ENCODE assay signal across 1 cellular context in the genomic region with DNA sequence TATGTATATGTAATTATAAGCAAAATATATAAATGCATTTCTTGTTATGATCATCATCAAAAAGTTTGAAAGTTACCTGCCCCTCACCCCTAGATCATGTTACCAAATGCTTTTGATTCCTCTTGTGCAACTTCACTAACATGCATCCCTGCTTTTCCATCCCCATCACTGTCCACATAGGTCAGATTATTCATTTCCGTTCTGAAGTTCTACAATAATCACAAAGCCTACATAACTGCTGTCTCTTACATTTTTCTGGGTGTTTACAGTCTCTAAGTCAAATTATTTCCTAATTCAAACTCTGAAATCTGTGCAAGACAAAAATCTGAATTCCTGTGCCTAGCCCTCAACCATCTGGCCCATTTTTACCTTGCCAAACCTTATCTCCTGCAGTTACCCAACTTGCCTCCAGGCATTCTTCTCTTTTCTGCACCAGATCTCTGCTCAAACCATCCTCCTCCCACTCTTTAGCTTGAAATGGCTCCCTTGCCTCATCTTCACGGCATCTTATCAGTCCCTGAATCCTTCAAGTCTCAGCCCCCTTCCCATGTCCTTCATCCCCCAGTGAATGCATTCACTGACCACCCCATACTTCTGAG.
TF ChIP-seq lines count a peak whose summit lies in the region.

No MANE protein-coding gene starts in this region.

TF ChIP-seq in WTC11, 78 proteins besides CTCF, POLR2A, EP300 and RAD21 (continued from another document):
- TF ChIP-seq ARID4B (CRISPR knock-in tag; IDR thresholded peaks at IDR 0.05; ENCODE audit: borderline replicate concordance) (no peak), ZSCAN18 (CRISPR knock-in tag; IDR thresholded peaks at IDR 0.05) (no peak), ZNF532 (CRISPR knock-in tag; IDR thresholded peaks at IDR 0.05; ENCODE audit: borderline replicate concordance) (no peak), CDX4 (CRISPR knock-in tag; IDR thresholded peaks at IDR 0.05; ENCODE audit: borderline replicate concordance) (no peak), CBFB (CRISPR knock-in tag; IDR thresholded peaks at IDR 0.05; ENCODE audit: low read depth) (no peak), ZNF671 (CRISPR knock-in tag; IDR thresholded peaks at IDR 0.05) (no peak), NFATC4 (CRISPR knock-in tag; IDR thresholded peaks at IDR 0.05) (no peak), E2F1 (CRISPR knock-in tag; IDR thresholded peaks at IDR 0.05) (no peak), CREM (CRISPR knock-in tag; IDR thresholded peaks at IDR 0.05) (no peak), ZNF512 (CRISPR knock-in tag; IDR thresholded peaks at IDR 0.05; ENCODE audit: borderline replicate concordance) (no peak)
- TF ChIP-seq, protein P1, sequence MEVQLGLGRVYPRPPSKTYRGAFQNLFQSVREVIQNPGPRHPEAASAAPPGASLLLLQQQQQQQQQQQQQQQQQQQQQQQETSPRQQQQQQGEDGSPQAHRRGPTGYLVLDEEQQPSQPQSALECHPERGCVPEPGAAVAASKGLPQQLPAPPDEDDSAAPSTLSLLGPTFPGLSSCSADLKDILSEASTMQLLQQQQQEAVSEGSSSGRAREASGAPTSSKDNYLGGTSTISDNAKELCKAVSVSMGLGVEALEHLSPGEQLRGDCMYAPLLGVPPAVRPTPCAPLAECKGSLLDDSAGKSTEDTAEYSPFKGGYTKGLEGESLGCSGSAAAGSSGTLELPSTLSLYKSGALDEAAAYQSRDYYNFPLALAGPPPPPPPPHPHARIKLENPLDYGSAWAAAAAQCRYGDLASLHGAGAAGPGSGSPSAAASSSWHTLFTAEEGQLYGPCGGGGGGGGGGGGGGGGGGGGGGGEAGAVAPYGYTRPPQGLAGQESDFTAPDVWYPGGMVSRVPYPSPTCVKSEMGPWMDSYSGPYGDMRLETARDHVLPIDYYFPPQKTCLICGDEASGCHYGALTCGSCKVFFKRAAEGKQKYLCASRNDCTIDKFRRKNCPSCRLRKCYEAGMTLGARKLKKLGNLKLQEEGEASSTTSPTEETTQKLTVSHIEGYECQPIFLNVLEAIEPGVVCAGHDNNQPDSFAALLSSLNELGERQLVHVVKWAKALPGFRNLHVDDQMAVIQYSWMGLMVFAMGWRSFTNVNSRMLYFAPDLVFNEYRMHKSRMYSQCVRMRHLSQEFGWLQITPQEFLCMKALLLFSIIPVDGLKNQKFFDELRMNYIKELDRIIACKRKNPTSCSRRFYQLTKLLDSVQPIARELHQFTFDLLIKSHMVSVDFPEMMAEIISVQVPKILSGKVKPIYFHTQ (CRISPR knock-in tag; IDR thresholded peaks at IDR 0.05), result no peak
- TF ChIP-seq, protein P2, sequence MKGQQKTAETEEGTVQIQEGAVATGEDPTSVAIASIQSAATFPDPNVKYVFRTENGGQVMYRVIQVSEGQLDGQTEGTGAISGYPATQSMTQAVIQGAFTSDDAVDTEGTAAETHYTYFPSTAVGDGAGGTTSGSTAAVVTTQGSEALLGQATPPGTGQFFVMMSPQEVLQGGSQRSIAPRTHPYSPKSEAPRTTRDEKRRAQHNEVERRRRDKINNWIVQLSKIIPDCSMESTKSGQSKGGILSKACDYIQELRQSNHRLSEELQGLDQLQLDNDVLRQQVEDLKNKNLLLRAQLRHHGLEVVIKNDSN (CRISPR knock-in tag; IDR thresholded peaks at IDR 0.05), result no peak
